ENCODE assay signal across 31 cellular contexts in the genomic region with DNA sequence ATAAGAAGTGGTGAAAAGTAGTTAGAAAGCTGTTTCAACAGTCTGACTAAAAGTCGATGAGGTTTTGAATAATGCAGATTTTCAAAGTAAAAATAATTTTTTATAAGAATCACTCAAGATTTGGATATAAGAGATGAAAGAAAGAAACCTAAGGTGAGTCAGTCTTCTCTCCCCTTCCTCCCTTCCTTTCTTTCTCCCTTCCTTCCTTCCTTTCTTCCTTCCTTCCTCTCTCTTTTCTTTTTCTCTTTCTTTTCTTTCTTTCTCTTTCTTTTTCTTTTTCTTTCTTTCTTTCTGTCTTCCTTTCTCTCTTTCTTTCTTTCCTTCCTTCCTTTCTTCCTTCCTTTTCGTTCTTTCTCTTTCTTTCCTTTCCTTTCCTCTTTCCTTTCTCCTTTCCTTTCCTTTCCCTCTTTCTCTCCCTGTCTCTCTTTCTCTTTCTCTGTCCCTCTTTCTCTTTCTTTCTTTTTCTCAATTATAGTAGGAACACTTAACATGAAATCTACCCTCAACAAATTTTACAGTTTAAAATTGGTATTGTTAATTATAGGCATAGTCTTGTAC.
"Had no signal": no experiment of that assay in that cellular context is flagged by ENCODE, and none has a peak within 500 bp of the region (broad histone marks: within the 10 kb centered on the region; RNA-seq: fewer than 3 reads in every experiment).

No MANE protein-coding gene starts in this region.

- H3K27me3 Mint-ChIP-seq: progenitor cell of endocrine pancreas; stimulated activated memory B cell treated with anti-CD40 and anti-IgM and Interleukin-4, amounts not matched to agents 10 μg/mL and 1 μg/mL and 100 μg/mL, for 72 hours; stimulated activated naive CD8-positive, alpha-beta T cell treated with anti-CD3 and anti-CD28 coated beads, Interleukin-15, amount 100 ng/mL, for 72 hours; type B pancreatic cell had no signal

- H3K9me3 ChIP-seq: ovary, psoas muscle, suprapubic skin, testis, transverse colon, upper lobe of right lung, uterus had no signal

- H3K4me3 ChIP-seq: neural progenitor cell, ovary, psoas muscle, skin epidermis, smooth muscle cell, spleen, suprapubic skin, testis, tibial artery, transverse colon, upper lobe of right lung, uterus had no signal

- H3K27ac Mint-ChIP-seq: natural killer cell; neural progenitor cell; progenitor cell of endocrine pancreas; stimulated activated memory B cell treated with anti-CD40 and anti-IgM and Interleukin-4, amounts not matched to agents 10 μg/mL and 1 μg/mL and 100 μg/mL, for 72 hours; stimulated activated naive CD8-positive, alpha-beta T cell treated with anti-CD3 and anti-CD28 coated beads, Interleukin-15, amount 100 ng/mL, for 72 hours; type B pancreatic cell had no signal

- H3K27ac ChIP-seq: neural progenitor cell, ovary, parathyroid adenoma, psoas muscle, skin epidermis, spleen, suprapubic skin, testis, tibial artery, transverse colon, upper lobe of right lung, uterus had no signal

- H3K9ac ChIP-seq: neural progenitor cell, parathyroid adenoma had no signal

- H3K4me1 Mint-ChIP-seq: natural killer cell; nephron; neural progenitor cell; stimulated activated memory B cell treated with anti-CD40 and anti-IgM and Interleukin-4, amounts not matched to agents 10 μg/mL and 1 μg/mL and 100 μg/mL, for 72 hours; stimulated activated naive CD8-positive, alpha-beta T cell treated with anti-CD3 and anti-CD28 coated beads, Interleukin-15, amount 100 ng/mL, for 72 hours had no signal

- H3K36me3 Mint-ChIP-seq: natural killer cell; stimulated activated memory B cell treated with anti-CD40 and anti-IgM and Interleukin-4, amounts not matched to agents 10 μg/mL and 1 μg/mL and 100 μg/mL, for 72 hours; type B pancreatic cell had no signal

- H3K4me2 ChIP-seq: neural progenitor cell, smooth muscle cell had no signal

- H2AFZ ChIP-seq: neural progenitor cell, parathyroid adenoma had no signal

- H3K27me3 ChIP-seq: neural progenitor cell, ovary, spleen, suprapubic skin, testis, tibial artery, transverse colon, upper lobe of right lung, uterus had no signal

- H3K79me2 ChIP-seq: parathyroid adenoma had no signal

- ATAC-seq: natural killer cell; psoas muscle; right cardiac atrium; sciatic nerve; stimulated activated memory B cell treated with anti-CD40 and anti-IgM and Interleukin-4, amounts not matched to agents 10 μg/mL and 1 μg/mL and 100 μg/mL, for 72 hours; stimulated activated naive CD8-positive, alpha-beta T cell treated with anti-CD3 and anti-CD28 coated beads, Interleukin-15, amount 100 ng/mL, for 72 hours; stimulated activated naive CD8-positive, alpha-beta T cell treated with anti-CD3 and anti-CD28 coated beads, Interleukin-15, Interleukin-2, amounts not matched to agents 100 U/mL and 50 U/mL, for 24 hours; upper lobe of right lung had no signal

- DNase-seq: natural killer cell; occipital lobe; ovary; posterior cingulate gyrus; psoas muscle; right cardiac atrium; stimulated activated CD4-positive, alpha-beta T cell treated with anti-CD3 and anti-CD28 coated beads, Interleukin-12 subunit alpha, Interleukin-12 subunit beta, amount 100 ng/mL, for 4 hours; stimulated activated CD4-positive, alpha-beta T cell treated with anti-CD3 and anti-CD28 coated beads, Interleukin-1b, Interleukin-23, amount 100 ng/mL, for 48 hours; stimulated activated CD4-positive, alpha-beta T cell treated with anti-CD3 and anti-CD28 coated beads, Interleukin-4, amount 100 ng/mL, for 1 hour; stimulated activated CD4-positive, alpha-beta T cell treated with anti-CD3 and anti-CD28 coated beads, Interleukin-4, amount 100 ng/mL, for 4 hours; stimulated activated CD8-positive, alpha-beta memory T cell treated with anti-CD3 and anti-CD28 coated beads, Interleukin-4, amount 100 ng/mL, for 48 hours; stimulated activated naive CD4-positive, alpha-beta T cell; stimulated activated naive CD8-positive, alpha-beta T cell treated with anti-CD3 and anti-CD28 coated beads, Interleukin-15, amount 100 ng/mL, for 72 hours; stimulated activated naive CD8-positive, alpha-beta T cell treated with anti-CD3 and anti-CD28 coated beads, Interleukin-15, Interleukin-2, amounts not matched to agents 100 U/mL and 50 U/mL, for 24 hours; substantia nigra; testis; tibial artery; transverse colon; upper lobe of right lung; uterus had no signal

- H3K4me3 Mint-ChIP-seq: natural killer cell; nephron; neural progenitor cell; stimulated activated memory B cell treated with anti-CD40 and anti-IgM and Interleukin-4, amounts not matched to agents 10 μg/mL and 1 μg/mL and 100 μg/mL, for 72 hours; stimulated activated naive CD8-positive, alpha-beta T cell treated with anti-CD3 and anti-CD28 coated beads, Interleukin-15, amount 100 ng/mL, for 72 hours; type B pancreatic cell had no signal

- H3K36me3 ChIP-seq: neural progenitor cell, ovary, spleen, suprapubic skin, tibial artery, transverse colon, upper lobe of right lung, uterus had no signal

- H3K4me1 ChIP-seq: neural progenitor cell, parathyroid adenoma, psoas muscle, spleen, suprapubic skin, testis, tibial artery, transverse colon, upper lobe of right lung, uterus had no signal
